8 cellular contexts compared by ENCODE assay signal in the genomic region with DNA sequence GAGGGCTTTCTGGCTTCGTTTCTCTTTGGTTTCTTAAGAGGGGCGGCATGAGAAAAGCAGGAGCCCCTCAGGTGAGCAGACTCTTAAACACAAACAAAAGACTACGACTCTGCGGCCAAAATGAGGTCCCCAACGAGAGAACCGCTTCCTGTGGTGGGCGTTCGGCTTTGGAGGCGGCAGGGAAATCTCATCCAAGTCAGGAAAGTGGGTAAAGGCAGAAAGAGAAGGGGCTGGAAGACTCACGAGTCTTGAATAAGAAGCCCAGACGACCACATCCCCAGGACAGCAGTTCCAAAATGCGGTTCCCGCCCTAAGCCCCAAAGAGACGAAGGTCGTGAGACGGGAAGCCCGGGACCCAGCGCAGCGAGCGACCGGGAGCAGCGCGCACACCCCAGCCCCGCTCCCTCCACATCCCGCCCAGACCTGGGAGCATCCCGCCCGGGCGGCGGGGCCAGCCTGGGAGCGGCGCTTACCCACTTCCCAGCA. TPM values are rescaled to one million over a fixed set of nuclear protein-coding genes. Genes with fewer than 3 reads are reported as not detected.
A peak's percentile ranks its signal among the peaks of the same experiment; 100 is the strongest.
DNase-seq lines count a peak whose midpoint lies in the region; ATAC-seq, FAIRE-seq and TF ChIP-seq lines count a peak whose summit lies in the region.

No MANE protein-coding gene starts in this region.

- H2AK5ac ChIP-seq in IMR-90 (ENCODE audit: low read depth, low read length): peak overlapping the region; percentile 41

- in situ Hi-C loops in IMR-90 (cut with MboI; ENCODE audit: low sequenced_read_pairs): loop anchor here (10.0 kb wide), 1 partner anchor 108 kb away; a partner anchor contains a TSS

- peak overlapping the region; percentile 45 for H2BK120ac ChIP-seq in IMR-90 (ENCODE audit: low read depth, low read length)

- H3K9me3 ChIP-seq in IMR-90 (ENCODE audit: control insufficient read depth, insufficient read depth, low read length): peaks cover 3% of the 10 kb centered on the region; the same call in 1 of the 2 replicates

- no peak for TF ChIP-seq RAD21 in IMR-90 (IDR thresholded peaks at IDR 0.05; ENCODE audit: low read length)

- H3K4ac ChIP-seq in IMR-90 (ENCODE audit: low read depth, low read length): peak overlapping the region; percentile 70

- H2BK15ac ChIP-seq in IMR-90 (ENCODE audit: low read depth, low read length): peak overlapping the region; percentile 28; the same call in 1 of the 3 replicates

- TF ChIP-seq CTCF in IMR-90 (conservative IDR thresholded peaks at IDR 0.05; ENCODE audit: low read depth, low read length) (no peak), D721Med (IDR thresholded peaks at IDR 0.05; ENCODE audit: insufficient read depth, missing control alignments) (no peak)

- peaks cover under 1% of the 10 kb centered on the region; the same call in 1 of the 2 replicates for H3K36me3 ChIP-seq in IMR-90 (ENCODE audit: control insufficient read depth, insufficient read depth, low read length)

- peaks cover 7% of the 10 kb centered on the region for H3K4me1 ChIP-seq in IMR-90 (ENCODE audit: control insufficient read depth, insufficient read depth, low read length)

- no peaks in the 10 kb centered on the region for H3K27me3 ChIP-seq in IMR-90 (ENCODE audit: control insufficient read depth, insufficient read depth, low read length)

- peak overlapping the region; percentile 67 for H2BK5ac ChIP-seq in IMR-90 (ENCODE audit: low read depth, low read length, poor library complexity, severe bottlenecking)

- H4K91ac ChIP-seq in IMR-90 (ENCODE audit: insufficient read depth, low read depth, low read length): peak overlapping the region; percentile 78

- BruUV-seq in IMR-90 (replicated peaks; lab: Mats Ljungman, UMichigan): TSS peak; percentile 70

- POLR2A ChIA-PET in IMR-90 (lab: Charles Lee; ENCODE audit: unreplicated experiment): interaction anchor here (0.9 to 1.1 kb wide), 3 partner anchors 43 to 171 kb away, joined by 3 to 8 read pairs (median 5); a partner anchor contains a TSS

- no peak for FAIRE-seq in D721Med (lab: Jason Lieb, UNC)

- 0% methylated on average over 7 of the region's 31 CpGs; no CpG with 5 or more reads in 1 of the 2 experiments for whole genome bisulfite sequencing in IMR-90 (ENCODE audit: extremely low coverage in 2 of 2, insufficient read length in 1 of 2), 2 experiments

- peak overlapping the region; percentile 82 for H3K4me2 ChIP-seq in IMR-90 (ENCODE audit: low read depth, low read length)

- H3K27ac ChIP-seq in IMR-90 (ENCODE audit: insufficient read depth, low read length): peak overlapping the region; percentile 72

- H3K23ac ChIP-seq in IMR-90 (ENCODE audit: low read depth, low read length): peak overlapping the region; percentile 75

- H4K8ac ChIP-seq in IMR-90 (ENCODE audit: low read depth in 2 of 2, low read length in 2 of 2): peak overlapping the region; percentile 56 to 65; a peak in 3 of 4 replicates

- peak overlapping the region; percentile 96 for H3K56ac ChIP-seq in IMR-90 (ENCODE audit: extremely low read depth, insufficient read depth, low read length)

- no peak for ATAC-seq in IMR-90 (ENCODE audit: low read depth)

- H2AFZ ChIP-seq in IMR-90 (replicated peaks; ENCODE audit: low read length, poor library complexity): peak overlapping the region; percentile 92

- peaks cover 17% of the 10 kb centered on the region; the same call in 1 of the 2 replicates for H4K20me1 ChIP-seq in IMR-90 (ENCODE audit: insufficient read depth, low read length)

- peak overlapping the region; percentile 8; the same call in 1 of the 2 replicates for H4K5ac ChIP-seq in IMR-90 (ENCODE audit: low read depth, low read length)

- CTCF ChIA-PET in IMR-90 (lab: Yijun Ruan, JAX): interaction anchor here (0.6 to 1.3 kb wide), 4 partner anchors 15 to 58 kb away, joined by 3 read pairs; no protein-coding TSS in a partner anchor

- peak overlapping the region; percentile 81 for H3K9ac ChIP-seq in IMR-90 (ENCODE audit: low read depth, low read length)

- H3K9me1 ChIP-seq in IMR-90 (ENCODE audit: insufficient read depth, low read length): peaks cover 7% of the 10 kb centered on the region; the same call in 1 of the 2 replicates

- intact Hi-C loops in IMR-90 (cut with micrococcal nuclease): loop anchor here (1.0 to 5.0 kb wide), 7 partner anchors 31 to 451 kb away; a partner anchor contains a TSS

- peak; percentile 25 for DNase-seq in NK-92 treated with Interleukin-12 subunit alpha and Interleukin-12 subunit beta, amount 100 ng/mL, for 24 hours (lab: John Stamatoyannopoulos, UW)
- DNase-seq in NK-92 (lab: John Stamatoyannopoulos, UW; ENCODE audit: unreplicated experiment): no peak
- no peak for DNase-seq in IMR-90
- DNase-seq in activated gamma-delta T cell treated with anti-CD3 and anti-CD28 coated beads, Interleukin-2, amount 50 U/mL, for 16 hours (ENCODE audit: low read depth): peak; percentile 13
- DNase-seq in stimulated activated CD4-positive, alpha-beta T cell treated with anti-CD3 and anti-CD28 coated beads, Interleukin-1b, Interleukin-23, amount 100 ng/mL, for 48 hours: peak; percentile 11
- no peak for DNase-seq in D341Med (ENCODE audit: low spot score)
- no peak for DNase-seq in D721Med (ENCODE audit: insufficient read length, low spot score)

- H3K4me3 ChIP-seq in IMR-90 (ENCODE audit: insufficient read depth, low read depth, low read length): peak overlapping the region; percentile 76
- H3K4me3 ChIP-seq in iPS-11a (ENCODE audit: low read depth, low read length): peak overlapping the region; percentile 94

- H2BK20ac ChIP-seq in IMR-90 (ENCODE audit: low read depth, low read length): no peak overlapping the region

- H3K18ac ChIP-seq in IMR-90 (ENCODE audit: low read depth, low read length): peak overlapping the region; percentile 10

- H3K14ac ChIP-seq in IMR-90 (replicated peaks; ENCODE audit: low read depth, low read length): peak overlapping the region; percentile 88

- dilution Hi-C loops in IMR-90 (cut with HindIII; ENCODE audit: low sequenced_read_pairs, unreplicated experiment): no loop called here

- peaks cover 6 to 51% of the 10 kb centered on the region in 2 experiments; a peak in 3 of 4 replicates for H3K79me1 ChIP-seq in IMR-90 (ENCODE audit: low read depth in 1 of 2, low read length in 2 of 2)

- peak overlapping the region; percentile 88 for H2AK9ac ChIP-seq in IMR-90 (replicated peaks; ENCODE audit: low read depth, low read length, poor library complexity)

- TF ChIP-seq POLR2A in IMR-90 (IDR thresholded peaks at IDR 0.05; ENCODE audit: low read depth, low read length): no peak

TF ChIP-seq in IMR-90, 13 proteins besides CTCF, POLR2A, EP300 and RAD21:
- TF ChIP-seq FOS (IDR thresholded peaks at IDR 0.05; ENCODE audit: low read depth, low read length) (no peak), MAZ (IDR thresholded peaks at IDR 0.05; ENCODE audit: borderline replicate concordance, low read depth, low read length) (no peak), CHD1 (IDR thresholded peaks at IDR 0.05; ENCODE audit: low read depth, low read length) (no peak; the same call in 1 of the 2 replicates), RCOR1 (IDR thresholded peaks at IDR 0.05; ENCODE audit: insufficient replicate concordance, low read length) (no peak), MAFK (IDR thresholded peaks at IDR 0.05; ENCODE audit: low read depth, low read length) (no peak)

RNA-seq across cellular contexts. Expression of a gene that starts 0.4 kb away (rescaled TPM):
- 257 and 600 TPM in 2 replicates for total RNA-seq in IMR-90 (2012; rRNA removed)
- polyA plus RNA-seq in IMR-90 (2012; rRNA removed): 53.7 and 69.2 TPM in 2 replicates
- 96.2 and 97.8 TPM in 2 replicates for polyA plus RNA-seq in IMR-90 (2012; cell fraction: cytosol; rRNA removed)
- 30.0 and 57.9 TPM in 2 replicates for polyA plus RNA-seq in IMR-90 (2012; cell fraction: nucleus; rRNA removed; ENCODE audit: low replicate concordance)

Comparison
In these comparisons a context has a peak if more than half of its experiments do, and no peak if none do; other contexts are left out.
1. DNase-seq: peak in NK-92 treated with Interleukin-12 subunit alpha and Interleukin-12 subunit beta, amount 100 ng/mL, for 24 hours (single experiment), activated gamma-delta T cell treated with anti-CD3 and anti-CD28 coated beads, Interleukin-2, amount 50 U/mL, for 16 hours (single experiment) and stimulated activated CD4-positive, alpha-beta T cell treated with anti-CD3 and anti-CD28 coated beads, Interleukin-1b, Interleukin-23, amount 100 ng/mL, for 48 hours (single experiment); none in NK-92 (single experiment), IMR-90 (single experiment), D341Med (single experiment) and D721Med (single experiment).